In genomic region chr11:90288207-90288821, GRCh38 we compare ENCODE assay signal across 8 cellular contexts.
DNase-seq lines count a peak whose midpoint lies in the region; ATAC-seq and TF ChIP-seq lines count a peak whose summit lies in the region.

No MANE protein-coding gene starts in this region.

- in situ Hi-C loops in GM23248 (cut with MboI), result no loop called here

- no peaks in the 10 kb centered on the region for H3K9me3 ChIP-seq in GM23248 (ENCODE audit: low read depth)

- H3K9me3 Mint-ChIP-seq in progenitor cell of endocrine pancreas (ENCODE audit: low read depth), result peaks cover 6% of the 10 kb centered on the region

- peak; percentile 52 for DNase-seq in COLO829 (ENCODE audit: low spot score)
- DNase-seq in GM23248, result peak; percentile 49
- peak; percentile 25 to 57 for DNase-seq in NCI-H526 (lab: John Stamatoyannopoulos, UW)
- no peak for DNase-seq in coronary artery (ENCODE audit: low spot score)
- no peak for DNase-seq in progenitor cell of endocrine pancreas (ENCODE audit: low spot score, unreplicated experiment)
- DNase-seq in stimulated activated CD4-positive, alpha-beta T cell treated with anti-CD3 and anti-CD28 coated beads, Interleukin-15, amount 100 ng/mL, for 24 hours, result no peak

- H3K27ac Mint-ChIP-seq in progenitor cell of endocrine pancreas, result no peak overlapping the region

- TF ChIP-seq CTCF in coronary artery (IDR thresholded peaks at IDR 0.05), result peak; percentile 17
- peak; percentile 81 for TF ChIP-seq CTCF in progenitor cell of endocrine pancreas (IDR thresholded peaks at IDR 0.05; ENCODE audit: unreplicated experiment)

- no peaks in the 10 kb centered on the region for H3K36me3 ChIP-seq in GM23248 (ENCODE audit: low read depth)

- H3K27me3 ChIP-seq in GM23248 (replicated peaks; ENCODE audit: insufficient read depth), result no peaks in the 10 kb centered on the region

- no peaks in the 10 kb centered on the region for H3K4me1 Mint-ChIP-seq in progenitor cell of endocrine pancreas (ENCODE audit: low read depth)

- H3K4me2 ChIP-seq in GM23248 (ENCODE audit: unreplicated experiment), result no peak overlapping the region

- no peaks in the 10 kb centered on the region for H3K9me2 ChIP-seq in GM23248 (ENCODE audit: insufficient read depth)

- no peaks in the 10 kb centered on the region for H4K20me1 ChIP-seq in GM23248 (ENCODE audit: insufficient read depth)

- H3K27ac ChIP-seq in GM23248, result no peak overlapping the region
- H3K27ac ChIP-seq in coronary artery, result no peak overlapping the region

- WGBS in GM23248 (ENCODE audit: low coverage in 1 of 2, low lambda C conversion rate in 2 of 2, missing lambda C conversion rate in 2 of 2), 2 experiments, result 2 to 3% methylated on average over 3 of the region's 3 CpGs

- no peaks in the 10 kb centered on the region for H3K36me3 Mint-ChIP-seq in progenitor cell of endocrine pancreas (ENCODE audit: insufficient read depth)

- no peaks in the 10 kb centered on the region for H3K4me1 ChIP-seq in GM23248 (ENCODE audit: insufficient read depth)

- no peak overlapping the region for H3K4me3 ChIP-seq in GM23248
- no peak overlapping the region for H3K4me3 ChIP-seq in coronary artery

- H3K27me3 Mint-ChIP-seq in progenitor cell of endocrine pancreas, result no peaks in the 10 kb centered on the region

- ATAC-seq in HG03095 (IDR thresholded peaks at IDR 0.05; ENCODE audit: unreplicated experiment) (no peak), GM21717 (IDR thresholded peaks at IDR 0.05; ENCODE audit: unreplicated experiment) (no peak)

- no peak overlapping the region for H2AFZ ChIP-seq in GM23248

- H3F3A ChIP-seq in GM23248 (ENCODE audit: insufficient read depth), result no peaks in the 10 kb centered on the region

- H3K9ac ChIP-seq in GM23248, result no peak overlapping the region

- no peaks in the 10 kb centered on the region for H3K79me2 ChIP-seq in GM23248 (ENCODE audit: insufficient read depth)

- H3K4me3 Mint-ChIP-seq in progenitor cell of endocrine pancreas (ENCODE audit: low read depth), result no peak overlapping the region

Comparison
In these comparisons a context has a peak if more than half of its experiments do, and no peak if none do; other contexts are left out.
1. DNase-seq: peak in COLO829 (single experiment), GM23248 (single experiment) and NCI-H526 (2 of 2); none in coronary artery (single experiment), progenitor cell of endocrine pancreas (single experiment) and stimulated activated CD4-positive, alpha-beta T cell treated with anti-CD3 and anti-CD28 coated beads, Interleukin-15, amount 100 ng/mL, for 24 hours (single experiment).